ENCODE assay signal across 8 cellular contexts in genomic region chr10:102644646-102645387, GRCh38. TPM values are rescaled to one million over a fixed set of nuclear protein-coding genes. Genes with fewer than 3 reads are reported as not detected.
DNase-seq lines count a peak whose midpoint lies in the region; ATAC-seq and TF ChIP-seq lines count a peak whose summit lies in the region.

No MANE protein-coding gene starts in this region.

- no TSS peak for BruUV-seq in A673 (replicated peaks; lab: Mats Ljungman, UMichigan)

- CTCF ChIA-PET in A673 (lab: Charles Lee), result interaction anchor here (0.6 to 1.2 kb wide), 2 partner anchors 69 to 111 kb away, joined by 3 to 4 read pairs; partner anchors contain the start of genes ARL3 and SFXN2

- peak; percentile 89 for DNase-seq in A673 (ENCODE audit: low spot score)
- peak; percentile 64 for DNase-seq in GM20000 (ENCODE audit: low spot score)
- peak; percentile 41 for DNase-seq in NCI-H2196 treated with DMSO at 0.1 percent for 48 hours (lab: John Stamatoyannopoulos, UW; ENCODE audit: unreplicated experiment)
- peak; percentile 80 for DNase-seq in activated CD4-positive, CD25-positive, alpha-beta regulatory T cell treated with anti-CD3 and anti-CD28 coated beads, Interleukin-2, amount 50 U/mL, for 72 hours
- peak; percentile 89 for DNase-seq in left lobe of liver (ENCODE audit: low spot score)
- DNase-seq in stimulated activated CD4-positive, alpha-beta T cell treated with anti-CD3 and anti-CD28 coated beads, Interleukin-1b, Interleukin-23, amount 100 ng/mL, for 48 hours, result peak; percentile 84

- H3K4me1 ChIP-seq in A673 (ENCODE audit: insufficient read depth, low read length, poor library complexity, severe bottlenecking), result peaks cover 14% of the 10 kb centered on the region

- no peaks in the 10 kb centered on the region for H3K36me3 ChIP-seq in A673 (ENCODE audit: insufficient read depth, low read length, poor library complexity, severe bottlenecking)

- H3K27me3 ChIP-seq in A673 (replicated peaks; ENCODE audit: insufficient read depth, low read depth, low read length, poor library complexity), result no peaks in the 10 kb centered on the region

- H3K27ac ChIP-seq in A673 (ENCODE audit: low read depth, low read length, poor library complexity, severe bottlenecking) (peak overlapping the region; percentile 88), cingulate gyrus (ENCODE audit: low read depth, low read length) (peak overlapping the region; percentile 99)

- POLR2A ChIA-PET in A673 (lab: Charles Lee; ENCODE audit: low non-redundant PET), result interaction anchor here (0.7 kb wide), 1 partner anchor 348 kb away, joined by 5 read pairs; no protein-coding TSS in a partner anchor

- intact Hi-C loops in A673 (cut with micrococcal nuclease; ENCODE audit: unreplicated experiment), result loop anchor here (1.0 to 10.0 kb wide), 2 partner anchors 143 to 250 kb away; partner anchors contain the start of genes ACTR1A and NFKB2

- H3K9me3 ChIP-seq in A673 (ENCODE audit: low read depth, low read length, poor library complexity, severe bottlenecking), result no peaks in the 10 kb centered on the region

- peak; percentile 58 for ATAC-seq in left lobe of liver
- no peak for ATAC-seq in GM19035 (IDR thresholded peaks at IDR 0.05; ENCODE audit: unreplicated experiment)

- TF ChIP-seq CTCF in A673 (conservative IDR thresholded peaks at IDR 0.05; ENCODE audit: low read depth, low read length) (peak; percentile 66), GM20000 (IDR thresholded peaks at IDR 0.05; ENCODE audit: extremely low read depth, missing control alignments) (peak; percentile 41)

- H3K4me3 ChIP-seq in A673 (ENCODE audit: low read depth, low read length, poor library complexity, severe bottlenecking), result peak overlapping the region; percentile 96

RNA-seq across cellular contexts. Expression of gene TRIM8, which starts 0.5 kb away (rescaled TPM):
- 29.4 and 32.0 TPM in 2 replicates for total RNA-seq in A673 (2021)
- 39.1 TPM for total RNA-seq in left lobe of liver
